ENCODE assay signal across 21 cellular contexts in genomic region chr11:96036863-96037262, GRCh38.
A peak's percentile ranks its signal among the peaks of the same experiment; 100 is the strongest.
DNase-seq lines count a peak whose midpoint lies in the region; ATAC-seq and TF ChIP-seq lines count a peak whose summit lies in the region.
"Had no signal": no experiment of that assay in that cellular context is flagged by ENCODE, and none has a peak within 500 bp of the region (broad histone marks: within the 10 kb centered on the region; RNA-seq: fewer than 3 reads in every experiment).

No MANE protein-coding gene starts in this region.

- TF ChIP-seq EP300 in ovary (IDR thresholded peaks at IDR 0.05), result no peak

- H3K27ac Mint-ChIP-seq in activated naive CD8-positive, alpha-beta T cell, result peak overlapping the region; percentile 46
- H3K27ac Mint-ChIP-seq in activated naive CD8-positive, alpha-beta T cell treated with anti-CD3 and anti-CD28 coated beads, Interleukin-2, amount 50 U/mL, for 24 hours, result no peak overlapping the region
- peak overlapping the region; percentile 16 for H3K27ac Mint-ChIP-seq in mesothelial cell of epicardium
- H3K27ac Mint-ChIP-seq: activated naive CD8-positive, alpha-beta T cell treated with anti-CD3 and anti-CD28 coated beads, Interleukin-2, amount 10 ng/mL, durations not matched to agents 7 days and 5 days; activated T-helper 1 cell treated with anti-CD3 and anti-CD28 coated beads, Interleukin-12 subunit alpha, Interleukin-12 subunit beta, Interleukin-2, Interleukin-4 antibody, amounts not matched to agents 30 ng/mL and 10 ng/mL and 1 ng/mL, durations not matched to agents 14 hours and 24 hours and 36 hours; CD14-positive monocyte had no signal

- TF ChIP-seq CTCF in Panc1 (IDR thresholded peaks at IDR 0.05) (no peak), mesothelial cell of epicardium (IDR thresholded peaks at IDR 0.05; ENCODE audit: unreplicated experiment) (no peak), ovary (IDR thresholded peaks at IDR 0.05) (no peak), BE2C (IDR thresholded peaks at IDR 0.05; ENCODE audit: low read depth, low read length) (no peak)

- BruUV-seq in Panc1 (replicated peaks; lab: Mats Ljungman, UMichigan), result no TSS peak

- no peak for TF ChIP-seq POLR2A in ovary (IDR thresholded peaks at IDR 0.05)

- CTCF ChIA-PET in Panc1 (lab: Charles Lee), result no interaction called here

- no peaks in the 10 kb centered on the region for H3K36me3 ChIP-seq in Panc1 (ENCODE audit: control insufficient read depth, insufficient read depth, low read length)
- H3K36me3 ChIP-seq in ovary, result no peaks in the 10 kb centered on the region
- H3K36me3 ChIP-seq in BE2C, result no peaks in the 10 kb centered on the region
- H3K36me3 ChIP-seq: brain microvascular endothelial cell, prostate gland had no signal

- intact Hi-C loops in Panc1 (cut with micrococcal nuclease; ENCODE audit: unreplicated experiment), result no loop called here
- intact Hi-C loops in ovary (cut with DNase I), result no loop called here

- no peaks in the 10 kb centered on the region for H3K9me3 Mint-ChIP-seq in activated naive CD8-positive, alpha-beta T cell (ENCODE audit: low read depth)
- H3K9me3 Mint-ChIP-seq in activated naive CD8-positive, alpha-beta T cell treated with anti-CD3 and anti-CD28 coated beads, Interleukin-2, amount 50 U/mL, for 24 hours, result no peaks in the 10 kb centered on the region
- peaks cover 7% of the 10 kb centered on the region for H3K9me3 Mint-ChIP-seq in mesothelial cell of epicardium
- H3K9me3 Mint-ChIP-seq: activated naive CD8-positive, alpha-beta T cell treated with anti-CD3 and anti-CD28 coated beads, Interleukin-2, amount 10 ng/mL, durations not matched to agents 7 days and 5 days; activated T-helper 1 cell treated with anti-CD3 and anti-CD28 coated beads, Interleukin-12 subunit alpha, Interleukin-12 subunit beta, Interleukin-2, Interleukin-4 antibody, amounts not matched to agents 30 ng/mL and 10 ng/mL and 1 ng/mL, durations not matched to agents 14 hours and 24 hours and 36 hours; CD14-positive monocyte; neural crest cell had no signal

- no peaks in the 10 kb centered on the region for H3K27me3 Mint-ChIP-seq in activated naive CD8-positive, alpha-beta T cell
- H3K27me3 Mint-ChIP-seq in activated naive CD8-positive, alpha-beta T cell treated with anti-CD3 and anti-CD28 coated beads, Interleukin-2, amount 50 U/mL, for 24 hours, result no peaks in the 10 kb centered on the region
- H3K27me3 Mint-ChIP-seq in mesothelial cell of epicardium (ENCODE audit: low read depth), result no peaks in the 10 kb centered on the region
- H3K27me3 Mint-ChIP-seq: activated naive CD8-positive, alpha-beta T cell treated with anti-CD3 and anti-CD28 coated beads, Interleukin-2, amount 10 ng/mL, durations not matched to agents 7 days and 5 days had no signal

- peaks cover 59% of the 10 kb centered on the region for H3K4me1 Mint-ChIP-seq in activated naive CD8-positive, alpha-beta T cell (ENCODE audit: low read depth)
- peaks cover 23% of the 10 kb centered on the region for H3K4me1 Mint-ChIP-seq in activated naive CD8-positive, alpha-beta T cell treated with anti-CD3 and anti-CD28 coated beads, Interleukin-2, amount 50 U/mL, for 24 hours
- peaks cover 55% of the 10 kb centered on the region for H3K4me1 Mint-ChIP-seq in mesothelial cell of epicardium

- H3K27me3 ChIP-seq in Panc1 (ENCODE audit: control insufficient read depth, insufficient read depth, low read length), result no peaks in the 10 kb centered on the region
- H3K27me3 ChIP-seq in ovary, result no peaks in the 10 kb centered on the region
- H3K27me3 ChIP-seq in BE2C, result no peaks in the 10 kb centered on the region
- H3K27me3 ChIP-seq: brain microvascular endothelial cell had no signal

- H3K4me3 Mint-ChIP-seq in activated naive CD8-positive, alpha-beta T cell, result no peak overlapping the region
- no peak overlapping the region for H3K4me3 Mint-ChIP-seq in activated naive CD8-positive, alpha-beta T cell treated with anti-CD3 and anti-CD28 coated beads, Interleukin-2, amount 50 U/mL, for 24 hours
- no peak overlapping the region for H3K4me3 Mint-ChIP-seq in mesothelial cell of epicardium
- H3K4me3 Mint-ChIP-seq: activated naive CD8-positive, alpha-beta T cell treated with anti-CD3 and anti-CD28 coated beads, Interleukin-2, amount 10 ng/mL, durations not matched to agents 7 days and 5 days; activated T-helper 1 cell treated with anti-CD3 and anti-CD28 coated beads, Interleukin-12 subunit alpha, Interleukin-12 subunit beta, Interleukin-2, Interleukin-4 antibody, amounts not matched to agents 30 ng/mL and 10 ng/mL and 1 ng/mL, durations not matched to agents 14 hours and 24 hours and 36 hours; CD14-positive monocyte; neural crest cell had no signal

- POLR2A ChIA-PET in Panc1 (lab: Charles Lee), result no interaction called here

- H3K4me1 ChIP-seq in Panc1 (ENCODE audit: control insufficient read depth, insufficient read depth, low read length) (peaks cover 9% of the 10 kb centered on the region; the same call in 1 of the 2 replicates), ovary (ENCODE audit: insufficient read depth) (no peaks in the 10 kb centered on the region), BE2C (no peaks in the 10 kb centered on the region)
- H3K4me1 ChIP-seq: A549, prostate gland had no signal

- H3K9me3 ChIP-seq in Panc1 (ENCODE audit: control insufficient read depth, insufficient read depth, low read depth, low read length) (no peaks in the 10 kb centered on the region), ovary (no peaks in the 10 kb centered on the region), BE2C (no peaks in the 10 kb centered on the region)
- H3K9me3 ChIP-seq: A549, prostate gland had no signal

- in situ Hi-C loops in Panc1 (cut with HindIII; ENCODE audit: low pct_unique_long_range_greater_than_20kb, low sequenced_read_pairs), result no loop called here

- 51 to 61% (median 52%) methylated on average over 6 of the region's 6 CpGs for WGBS in ovary, 3 donors

- H3K36me3 Mint-ChIP-seq in activated naive CD8-positive, alpha-beta T cell, result peaks cover 26% of the 10 kb centered on the region
- H3K36me3 Mint-ChIP-seq in activated naive CD8-positive, alpha-beta T cell treated with anti-CD3 and anti-CD28 coated beads, Interleukin-2, amount 50 U/mL, for 24 hours (ENCODE audit: low read depth), result peaks cover 26% of the 10 kb centered on the region
- peaks cover 10% of the 10 kb centered on the region for H3K36me3 Mint-ChIP-seq in mesothelial cell of epicardium

- H3K27ac ChIP-seq in Panc1 (ENCODE audit: low read length) (peak overlapping the region; percentile 19; the same call in 1 of the 2 replicates), ovary (no peak overlapping the region)
- H3K27ac ChIP-seq: A549, brain microvascular endothelial cell, prostate gland had no signal

- ATAC-seq in activated naive CD8-positive, alpha-beta T cell treated with anti-CD3 and anti-CD28 coated beads, Interleukin-2, amount 50 U/mL, for 24 hours, result no peak
- ATAC-seq in Panc1, result no peak
- no peak for ATAC-seq in HG03095 (IDR thresholded peaks at IDR 0.05; ENCODE audit: unreplicated experiment)
- ATAC-seq: A549 had no signal

- no peak for DNase-seq in activated naive CD8-positive, alpha-beta T cell treated with anti-CD3 and anti-CD28 coated beads, Interleukin-2, amount 50 U/mL, for 24 hours
- DNase-seq in Panc1 (ENCODE audit: low read depth, low spot score) (no peak), mesothelial cell of epicardium (ENCODE audit: low spot score in 2 of 2, unreplicated experiment in 2 of 2) (no peak), ovary (no peak), BE2C (no peak), SKM-1 treated with dmso at 0.1 percent for 144 hours (lab: John Stamatoyannopoulos, UW; ENCODE audit: unreplicated experiment) (no peak)
- DNase-seq: activated CD4-positive, alpha-beta T cell treated with anti-CD3 and anti-CD28 coated beads for 1 hour; activated CD8-positive, alpha-beta memory T cell treated with anti-CD3 and anti-CD28 coated beads for 24 hours; activated naive CD8-positive, alpha-beta T cell treated with anti-CD3 and anti-CD28 coated beads, Interleukin-2, amount 10 ng/mL, durations not matched to agents 7 days and 5 days; Kasumi-1; NCI-H1092 treated with DMSO at 0.1 percent for 48 hours; NCI-H226; stimulated activated CD4-positive, alpha-beta T cell treated with anti-CD3 and anti-CD28 coated beads, Interleukin-4, amount 100 ng/mL, for 24 hours had no signal

- H3K4me3 ChIP-seq in Panc1 (ENCODE audit: low read depth in 2 of 2, low read length in 2 of 2) (no peak overlapping the region), ovary (no peak overlapping the region), BE2C (ENCODE audit: low read depth, low read length) (no peak overlapping the region)
- H3K4me3 ChIP-seq: A549, prostate gland had no signal
